Comparison of ENCODE assay signal across 1 cellular context in the genomic region with DNA sequence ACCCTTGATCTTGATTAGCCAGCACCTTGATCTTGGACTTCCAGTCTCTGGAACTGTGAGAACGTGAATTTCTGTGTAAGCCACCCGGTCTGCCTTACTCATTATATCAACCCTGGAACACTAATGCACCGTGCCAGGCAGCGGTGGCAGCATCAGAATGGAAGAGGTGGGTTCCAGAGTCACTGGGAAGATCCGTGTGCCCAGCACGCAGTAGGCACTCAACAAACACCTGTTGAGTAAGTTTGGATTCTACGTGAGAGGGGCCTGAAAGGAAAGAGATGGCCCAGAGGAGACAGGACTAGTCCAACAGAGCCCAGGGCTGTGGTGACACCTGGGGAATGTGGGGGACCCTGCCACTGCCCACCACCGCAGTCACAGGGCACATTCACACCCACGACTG.
A peak's percentile ranks its signal among the peaks of the same experiment; 100 is the strongest.
TF ChIP-seq lines count a peak whose summit lies in the region.

No MANE protein-coding gene starts in this region.

TF ChIP-seq in HepG2, 621 proteins besides CTCF, POLR2A, EP300 and RAD21:
- TF ChIP-seq, protein P1, sequence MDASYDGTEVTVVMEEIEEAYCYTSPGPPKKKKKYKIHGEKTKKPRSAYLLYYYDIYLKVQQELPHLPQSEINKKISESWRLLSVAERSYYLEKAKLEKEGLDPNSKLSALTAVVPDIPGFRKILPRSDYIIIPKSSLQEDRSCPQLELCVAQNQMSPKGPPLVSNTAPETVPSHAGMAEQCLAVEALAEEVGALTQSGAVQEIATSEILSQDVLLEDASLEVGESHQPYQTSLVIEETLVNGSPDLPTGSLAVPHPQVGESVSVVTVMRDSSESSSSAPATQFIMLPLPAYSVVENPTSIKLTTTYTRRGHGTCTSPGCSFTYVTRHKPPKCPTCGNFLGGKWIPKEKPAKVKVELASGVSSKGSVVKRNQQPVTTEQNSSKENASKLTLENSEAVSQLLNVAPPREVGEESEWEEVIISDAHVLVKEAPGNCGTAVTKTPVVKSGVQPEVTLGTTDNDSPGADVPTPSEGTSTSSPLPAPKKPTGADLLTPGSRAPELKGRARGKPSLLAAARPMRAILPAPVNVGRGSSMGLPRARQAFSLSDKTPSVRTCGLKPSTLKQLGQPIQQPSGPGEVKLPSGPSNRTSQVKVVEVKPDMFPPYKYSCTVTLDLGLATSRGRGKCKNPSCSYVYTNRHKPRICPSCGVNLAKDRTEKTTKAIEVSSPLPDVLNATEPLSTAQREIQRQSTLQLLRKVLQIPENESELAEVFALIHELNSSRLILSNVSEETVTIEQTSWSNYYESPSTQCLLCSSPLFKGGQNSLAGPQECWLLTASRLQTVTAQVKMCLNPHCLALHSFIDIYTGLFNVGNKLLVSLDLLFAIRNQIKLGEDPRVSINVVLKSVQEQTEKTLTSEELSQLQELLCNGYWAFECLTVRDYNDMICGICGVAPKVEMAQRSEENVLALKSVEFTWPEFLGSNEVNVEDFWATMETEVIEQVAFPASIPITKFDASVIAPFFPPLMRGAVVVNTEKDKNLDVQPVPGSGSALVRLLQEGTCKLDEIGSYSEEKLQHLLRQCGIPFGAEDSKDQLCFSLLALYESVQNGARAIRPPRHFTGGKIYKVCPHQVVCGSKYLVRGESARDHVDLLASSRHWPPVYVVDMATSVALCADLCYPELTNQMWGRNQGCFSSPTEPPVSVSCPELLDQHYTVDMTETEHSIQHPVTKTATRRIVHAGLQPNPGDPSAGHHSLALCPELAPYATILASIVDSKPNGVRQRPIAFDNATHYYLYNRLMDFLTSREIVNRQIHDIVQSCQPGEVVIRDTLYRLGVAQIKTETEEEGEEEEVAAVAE (CRISPR knock-in tag; IDR thresholded peaks at IDR 0.05; ENCODE audit: borderline replicate concordance), result no peak
- TF ChIP-seq, protein P2, sequence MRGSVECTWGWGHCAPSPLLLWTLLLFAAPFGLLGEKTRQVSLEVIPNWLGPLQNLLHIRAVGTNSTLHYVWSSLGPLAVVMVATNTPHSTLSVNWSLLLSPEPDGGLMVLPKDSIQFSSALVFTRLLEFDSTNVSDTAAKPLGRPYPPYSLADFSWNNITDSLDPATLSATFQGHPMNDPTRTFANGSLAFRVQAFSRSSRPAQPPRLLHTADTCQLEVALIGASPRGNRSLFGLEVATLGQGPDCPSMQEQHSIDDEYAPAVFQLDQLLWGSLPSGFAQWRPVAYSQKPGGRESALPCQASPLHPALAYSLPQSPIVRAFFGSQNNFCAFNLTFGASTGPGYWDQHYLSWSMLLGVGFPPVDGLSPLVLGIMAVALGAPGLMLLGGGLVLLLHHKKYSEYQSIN (CRISPR knock-in tag; IDR thresholded peaks at IDR 0.05; ENCODE audit: borderline replicate concordance), result no peak
- TF ChIP-seq SPEN (CRISPR knock-in tag; IDR thresholded peaks at IDR 0.05; ENCODE audit: low read depth), result 0 out of 2 replicates have a peak, but pooled peaks have one; percentile 17
- TF ChIP-seq YEATS4 (CRISPR knock-in tag; IDR thresholded peaks at IDR 0.05; ENCODE audit: borderline replicate concordance), result peak; percentile 15; the same call in 1 of the 2 replicates
- no peak for TF ChIP-seq ETV5 (CRISPR knock-in tag; IDR thresholded peaks at IDR 0.05; ENCODE audit: borderline replicate concordance)
- peak; percentile 12; the same call in 1 of the 2 replicates for TF ChIP-seq ZKSCAN1 (IDR thresholded peaks at IDR 0.05; ENCODE audit: low read length)
- TF ChIP-seq KDM5B (CRISPR knock-in tag; IDR thresholded peaks at IDR 0.05; ENCODE audit: borderline replicate concordance), result no peak
- TF ChIP-seq ZFP41 (CRISPR knock-in tag; IDR thresholded peaks at IDR 0.05; ENCODE audit: borderline replicate concordance), result no peak
- no peak for TF ChIP-seq ZNF644 (CRISPR knock-in tag; IDR thresholded peaks at IDR 0.05; ENCODE audit: low read depth)
- TF ChIP-seq, protein P3, sequence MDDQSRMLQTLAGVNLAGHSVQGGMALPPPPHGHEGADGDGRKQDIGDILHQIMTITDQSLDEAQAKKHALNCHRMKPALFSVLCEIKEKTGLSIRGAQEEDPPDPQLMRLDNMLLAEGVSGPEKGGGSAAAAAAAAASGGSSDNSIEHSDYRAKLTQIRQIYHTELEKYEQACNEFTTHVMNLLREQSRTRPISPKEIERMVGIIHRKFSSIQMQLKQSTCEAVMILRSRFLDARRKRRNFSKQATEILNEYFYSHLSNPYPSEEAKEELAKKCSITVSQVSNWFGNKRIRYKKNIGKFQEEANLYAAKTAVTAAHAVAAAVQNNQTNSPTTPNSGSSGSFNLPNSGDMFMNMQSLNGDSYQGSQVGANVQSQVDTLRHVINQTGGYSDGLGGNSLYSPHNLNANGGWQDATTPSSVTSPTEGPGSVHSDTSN (CRISPR knock-in tag; IDR thresholded peaks at IDR 0.05; ENCODE audit: borderline replicate concordance), result no peak
- no peak for TF ChIP-seq KDM4B (CRISPR knock-in tag; IDR thresholded peaks at IDR 0.05)
- peak; percentile 58; the same call in 1 of the 2 replicates for TF ChIP-seq ZBTB38 (CRISPR knock-in tag; IDR thresholded peaks at IDR 0.05)
- TF ChIP-seq, protein P4, sequence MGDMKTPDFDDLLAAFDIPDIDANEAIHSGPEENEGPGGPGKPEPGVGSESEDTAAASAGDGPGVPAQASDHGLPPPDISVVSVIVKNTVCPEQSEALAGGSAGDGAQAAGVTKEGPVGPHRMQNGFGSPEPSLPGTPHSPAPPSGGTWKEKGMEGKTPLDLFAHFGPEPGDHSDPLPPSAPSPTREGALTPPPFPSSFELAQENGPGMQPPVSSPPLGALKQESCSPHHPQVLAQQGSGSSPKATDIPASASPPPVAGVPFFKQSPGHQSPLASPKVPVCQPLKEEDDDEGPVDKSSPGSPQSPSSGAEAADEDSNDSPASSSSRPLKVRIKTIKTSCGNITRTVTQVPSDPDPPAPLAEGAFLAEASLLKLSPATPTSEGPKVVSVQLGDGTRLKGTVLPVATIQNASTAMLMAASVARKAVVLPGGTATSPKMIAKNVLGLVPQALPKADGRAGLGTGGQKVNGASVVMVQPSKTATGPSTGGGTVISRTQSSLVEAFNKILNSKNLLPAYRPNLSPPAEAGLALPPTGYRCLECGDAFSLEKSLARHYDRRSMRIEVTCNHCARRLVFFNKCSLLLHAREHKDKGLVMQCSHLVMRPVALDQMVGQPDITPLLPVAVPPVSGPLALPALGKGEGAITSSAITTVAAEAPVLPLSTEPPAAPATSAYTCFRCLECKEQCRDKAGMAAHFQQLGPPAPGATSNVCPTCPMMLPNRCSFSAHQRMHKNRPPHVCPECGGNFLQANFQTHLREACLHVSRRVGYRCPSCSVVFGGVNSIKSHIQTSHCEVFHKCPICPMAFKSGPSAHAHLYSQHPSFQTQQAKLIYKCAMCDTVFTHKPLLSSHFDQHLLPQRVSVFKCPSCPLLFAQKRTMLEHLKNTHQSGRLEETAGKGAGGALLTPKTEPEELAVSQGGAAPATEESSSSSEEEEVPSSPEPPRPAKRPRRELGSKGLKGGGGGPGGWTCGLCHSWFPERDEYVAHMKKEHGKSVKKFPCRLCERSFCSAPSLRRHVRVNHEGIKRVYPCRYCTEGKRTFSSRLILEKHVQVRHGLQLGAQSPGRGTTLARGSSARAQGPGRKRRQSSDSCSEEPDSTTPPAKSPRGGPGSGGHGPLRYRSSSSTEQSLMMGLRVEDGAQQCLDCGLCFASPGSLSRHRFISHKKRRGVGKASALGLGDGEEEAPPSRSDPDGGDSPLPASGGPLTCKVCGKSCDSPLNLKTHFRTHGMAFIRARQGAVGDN (CRISPR knock-in tag; IDR thresholded peaks at IDR 0.05), result peak; percentile 39
- no peak for TF ChIP-seq FOXC1 (CRISPR knock-in tag; IDR thresholded peaks at IDR 0.05; ENCODE audit: borderline replicate concordance)
